15 cellular contexts compared by ENCODE assay signal in genomic region chr20:10559266-10559665, GRCh38.
A peak's percentile ranks its signal among the peaks of the same experiment; 100 is the strongest.
DNase-seq lines count a peak whose midpoint lies in the region; ATAC-seq, FAIRE-seq and TF ChIP-seq lines count a peak whose summit lies in the region.
"Had no signal": no experiment of that assay in that cellular context is flagged by ENCODE, and none has a peak within 500 bp of the region (broad histone marks: within the 10 kb centered on the region; RNA-seq: fewer than 3 reads in every experiment).

No MANE protein-coding gene starts in this region.

- peaks cover 33% of the 10 kb centered on the region for H3K4me1 Mint-ChIP-seq in activated naive CD8-positive, alpha-beta T cell treated with anti-CD3 and anti-CD28 coated beads, Interleukin-2, amount 10 ng/mL, durations not matched to agents 7 days and 5 days
- H3K4me1 Mint-ChIP-seq: activated T-helper 17 cell treated with anti-CD3 and anti-CD28 coated beads, Interleukin-2, amount 50 U/mL, for 72 hours had no signal

- H3K9me3 Mint-ChIP-seq in activated naive CD8-positive, alpha-beta T cell treated with anti-CD3 and anti-CD28 coated beads, Interleukin-2, amount 10 ng/mL, durations not matched to agents 7 days and 5 days: peaks cover 4% of the 10 kb centered on the region
- H3K9me3 Mint-ChIP-seq: activated T-helper 17 cell treated with anti-CD3 and anti-CD28 coated beads, Interleukin-2, amount 50 U/mL, for 72 hours had no signal

- intact Hi-C loops in HCT116 (cut with micrococcal nuclease): loop anchor here (10.0 kb wide), 1 partner anchor 86 kb away; no protein-coding TSS in a partner anchor

- no peaks in the 10 kb centered on the region for H3K27me3 ChIP-seq in HCT116 (ENCODE audit: insufficient read depth, low read length)
- H3K27me3 ChIP-seq in keratinocyte (ENCODE audit: control insufficient read depth, extremely low read depth, insufficient read depth, low read length): no peaks in the 10 kb centered on the region
- H3K27me3 ChIP-seq in effector memory CD4-positive, alpha-beta T cell (replicated peaks; ENCODE audit: control insufficient read depth, insufficient read depth, low read length, poor library complexity, severe bottlenecking): no peaks in the 10 kb centered on the region
- H3K27me3 ChIP-seq: esophagus muscularis mucosa had no signal

- ATAC-seq in A549: no peak
- peak; percentile 33; the same call in 1 of the 2 replicates for ATAC-seq in HCT116
- ATAC-seq in activated naive CD8-positive, alpha-beta T cell treated with anti-CD3 and anti-CD28 coated beads, Interleukin-2, amount 10 ng/mL, durations not matched to agents 7 days and 5 days (ENCODE audit: low read depth): no peak

- H3K27ac Mint-ChIP-seq in activated naive CD8-positive, alpha-beta T cell treated with anti-CD3 and anti-CD28 coated beads, Interleukin-2, amount 10 ng/mL, durations not matched to agents 7 days and 5 days: peak overlapping the region; percentile 39
- H3K27ac Mint-ChIP-seq: activated T-helper 17 cell treated with anti-CD3 and anti-CD28 coated beads, Interleukin-2, amount 50 U/mL, for 72 hours; stimulated activated naive CD8-positive, alpha-beta T cell treated with anti-CD3 and anti-CD28 coated beads, Interleukin-15, amount 100 ng/mL, for 72 hours had no signal

- H3K4me3 ChIP-seq in A549 (no peak overlapping the region), HCT116 (replicated peaks in 1 of 2; ENCODE audit: low read depth in 1 of 2, low read length in 2 of 2) (no peak overlapping the region; a peak in 1 of 4 replicates), keratinocyte (ENCODE audit: control insufficient read depth in 2 of 3, extremely low read depth in 1 of 3, insufficient read depth in 2 of 3, low read depth in 1 of 3, low read length in 3 of 3) (peak overlapping the region in 1 of 3 experiments; percentile 33)
- H3K4me3 ChIP-seq in effector memory CD4-positive, alpha-beta T cell (ENCODE audit: insufficient read depth, low read depth, low read length, poor library complexity, severe bottlenecking): no peak overlapping the region
- H3K4me3 ChIP-seq: esophagus muscularis mucosa had no signal

- H2AFZ ChIP-seq in HCT116 (ENCODE audit: low read depth, low read length, poor library complexity, severe bottlenecking) (no peak overlapping the region), keratinocyte (ENCODE audit: control insufficient read depth, low read length) (no peak overlapping the region)

- H3K4me3 Mint-ChIP-seq in activated naive CD8-positive, alpha-beta T cell treated with anti-CD3 and anti-CD28 coated beads, Interleukin-2, amount 10 ng/mL, durations not matched to agents 7 days and 5 days: peak overlapping the region; percentile 36

- FAIRE-seq in A549 (lab: Jason Lieb, UNC): no peak
- no peak for FAIRE-seq in keratinocyte (lab: Jason Lieb, UNC)
- no peak for FAIRE-seq in GM19239 (lab: Jason Lieb, UNC)
- FAIRE-seq: G401.6 had no signal

- H3K36me3 Mint-ChIP-seq in activated naive CD8-positive, alpha-beta T cell treated with anti-CD3 and anti-CD28 coated beads, Interleukin-2, amount 10 ng/mL, durations not matched to agents 7 days and 5 days: peaks cover 16% of the 10 kb centered on the region

- no peak for DNase-seq in A549 (ENCODE audit: low read depth in 1 of 2, low spot score in 1 of 2)
- DNase-seq in HCT116 (ENCODE audit: low read depth, low spot score): no peak
- DNase-seq in activated naive CD8-positive, alpha-beta T cell treated with anti-CD3 and anti-CD28 coated beads, Interleukin-2, amount 10 ng/mL, durations not matched to agents 7 days and 5 days: no peak
- no peak for DNase-seq in keratinocyte (ENCODE audit: low read depth, low spot score)
- no peak for DNase-seq in GM19239 (ENCODE audit: insufficient read length, low spot score)
- DNase-seq in effector memory CD4-positive, alpha-beta T cell: no peak
- DNase-seq in ureter (ENCODE audit: low spot score): no peak
- DNase-seq in NCI-H1694 (lab: John Stamatoyannopoulos, UW): no peak
- DNase-seq: anterior cingulate cortex, Caco-2, KBM-7 had no signal

- H3K4me2 ChIP-seq in A549 (peak overlapping the region; percentile 4; the same call in 1 of the 3 replicates), HCT116 (ENCODE audit: low read length) (peak overlapping the region; percentile 51), keratinocyte (ENCODE audit: control insufficient read depth, extremely low read depth, insufficient read depth, low read depth, low read length) (peak overlapping the region; percentile 65)

- RAD21 ChIA-PET in HCT116 (lab: Charles Lee; ENCODE audit: low non-redundant PET in 1 of 2, low total read pairs in 2 of 2, uncharacterized antibody in 2 of 2, unreplicated experiment in 2 of 2): no interaction called here

- no peaks in the 10 kb centered on the region for H3K27me3 Mint-ChIP-seq in activated naive CD8-positive, alpha-beta T cell treated with anti-CD3 and anti-CD28 coated beads, Interleukin-2, amount 10 ng/mL, durations not matched to agents 7 days and 5 days
- H3K27me3 Mint-ChIP-seq: activated T-helper 17 cell treated with anti-CD3 and anti-CD28 coated beads, Interleukin-2, amount 50 U/mL, for 72 hours; stimulated activated naive CD8-positive, alpha-beta T cell treated with anti-CD3 and anti-CD28 coated beads, Interleukin-15, amount 100 ng/mL, for 72 hours had no signal

- H3K36me3 ChIP-seq in HCT116 (ENCODE audit: control insufficient read depth in 1 of 2, insufficient read depth in 2 of 2, low read length in 2 of 2) (no peaks in the 10 kb centered on the region), keratinocyte (ENCODE audit: control insufficient read depth in 2 of 2, extremely low read depth in 1 of 2, insufficient read depth in 2 of 2, low read length in 2 of 2) (peaks cover 0 to 2% of the 10 kb centered on the region in 2 experiments)
- no peaks in the 10 kb centered on the region for H3K36me3 ChIP-seq in effector memory CD4-positive, alpha-beta T cell (ENCODE audit: control insufficient read depth, insufficient read depth, low read length)
- H3K36me3 ChIP-seq: esophagus muscularis mucosa had no signal

- H4K20me1 ChIP-seq in HCT116 (ENCODE audit: insufficient read depth) (no peaks in the 10 kb centered on the region), keratinocyte (ENCODE audit: control insufficient read depth, extremely low read depth, insufficient read depth, low read length) (no peaks in the 10 kb centered on the region)

- POLR2A ChIA-PET in A549 (lab: Yijun Ruan, JAX) (interaction anchor here (1.0 kb wide), 1 partner anchor 115 kb away, joined by 3 read pairs; the partner anchor contains the start of gene JAG1), HCT116 (lab: Charles Lee) (no interaction called here)
- POLR2A ChIA-PET in activated naive CD8-positive, alpha-beta T cell treated with anti-CD3 and anti-CD28 coated beads, Interleukin-2, amount 10 ng/mL, durations not matched to agents 7 days and 5 days (lab: Charles Lee): interaction anchor here (1.1 kb wide), 1 partner anchor 125 kb away, joined by 7 read pairs; the partner anchor contains the start of genes MKKS and SLX4IP

- dilution Hi-C loops in keratinocyte (cut with MboI; ENCODE audit: extremely low pct_ligation_motif_present, low sequenced_read_pairs): no loop called here

- no TSS peak for BruUV-seq in HCT116 (replicated peaks; lab: Mats Ljungman, UMichigan)

- TF ChIP-seq CTCF in A549 (IDR thresholded peaks at IDR 0.05): no peak
- no peak for TF ChIP-seq CTCF in HCT116 (IDR thresholded peaks at IDR 0.05 in 2 of 3, conservative IDR thresholded peaks at IDR 0.05 in 1 of 3; ENCODE audit: borderline replicate concordance in 1 of 3, insufficient read depth in 1 of 3, low read depth in 2 of 3, low read length in 2 of 3)
- no peak for TF ChIP-seq CTCF in keratinocyte (optimal IDR thresholded peaks at IDR 0.05 in 1 of 3, IDR thresholded peaks at IDR 0.05 in 1 of 3, conservative IDR thresholded peaks at IDR 0.05 in 1 of 3; ENCODE audit: extremely low read depth in 1 of 3, insufficient read depth in 2 of 3, low read length in 3 of 3)

- TF ChIP-seq POLR2A in A549 (IDR thresholded peaks at IDR 0.05; ENCODE audit: low read length) (no peak), HCT116 (IDR thresholded peaks at IDR 0.05; ENCODE audit: borderline replicate concordance, extremely low read depth, insufficient read depth, insufficient read length) (no peak)

- H3K27ac ChIP-seq in A549 (peak overlapping the region; percentile 3 to 21; a peak in 3 of 6 replicates), HCT116 (ENCODE audit: low read depth, low read length) (peak overlapping the region; percentile 56; the same call in 1 of the 2 replicates), keratinocyte (ENCODE audit: control insufficient read depth, insufficient read depth, low read length) (peak overlapping the region; percentile 92)
- H3K27ac ChIP-seq in effector memory CD4-positive, alpha-beta T cell (ENCODE audit: insufficient read depth, low read length, poor library complexity, severe bottlenecking): no peak overlapping the region
- H3K27ac ChIP-seq: esophagus muscularis mucosa had no signal

- H3K9me3 ChIP-seq in A549 (no peaks in the 10 kb centered on the region), HCT116 (ENCODE audit: control insufficient read depth in 1 of 2, insufficient read depth in 1 of 2, low read depth in 1 of 2, low read length in 2 of 2) (no peaks in the 10 kb centered on the region), keratinocyte (ENCODE audit: control insufficient read depth, low read depth, low read length) (no peaks in the 10 kb centered on the region)
- no peaks in the 10 kb centered on the region for H3K9me3 ChIP-seq in effector memory CD4-positive, alpha-beta T cell (ENCODE audit: control insufficient read depth, low read length)
- H3K9me3 ChIP-seq: Caco-2, esophagus muscularis mucosa had no signal

- TF ChIP-seq EP300 in A549 (IDR thresholded peaks at IDR 0.05): no peak

- peaks cover 42% of the 10 kb centered on the region for H3K4me1 ChIP-seq in A549
- H3K4me1 ChIP-seq in HCT116 (ENCODE audit: control insufficient read depth in 1 of 2, insufficient read depth in 2 of 2, low read length in 2 of 2): peaks cover 43 to 55% of the 10 kb centered on the region in 2 experiments
- H3K4me1 ChIP-seq in keratinocyte (ENCODE audit: control insufficient read depth, extremely low read depth, insufficient read depth, low read length): peaks cover 56% of the 10 kb centered on the region
- H3K4me1 ChIP-seq in effector memory CD4-positive, alpha-beta T cell (ENCODE audit: control insufficient read depth, insufficient read depth, low read length, poor library complexity, severe bottlenecking): no peaks in the 10 kb centered on the region

- no peaks in the 10 kb centered on the region for H3K9me2 ChIP-seq in HCT116 (ENCODE audit: insufficient read depth)

- CTCF ChIA-PET in A549 (lab: Yijun Ruan, JAX) (interaction anchor here (1.2 to 3.2 kb wide), 4 partner anchors 19 to 581 kb away, joined by 3 to 12 read pairs (median 4); no protein-coding TSS in a partner anchor), HCT116 (lab: Charles Lee) (no interaction called here)

- H3K9ac ChIP-seq in HCT116 (ENCODE audit: low read length): peak overlapping the region; percentile 18
- peak overlapping the region; percentile 69 for H3K9ac ChIP-seq in keratinocyte (ENCODE audit: control insufficient read depth, extremely low read depth, insufficient read depth, low read length)

- TF ChIP-seq RAD21 in A549 (conservative IDR thresholded peaks at IDR 0.05 in 1 of 2, IDR thresholded peaks at IDR 0.05 in 1 of 2) (no peak), HCT116 (IDR thresholded peaks at IDR 0.05; ENCODE audit: low read depth) (no peak)

- H3K9me1 ChIP-seq in keratinocyte (ENCODE audit: control insufficient read depth, extremely low read depth, insufficient read depth, low read length): no peaks in the 10 kb centered on the region

- H3K79me2 ChIP-seq in HCT116 (ENCODE audit: insufficient read depth, low read length): no peaks in the 10 kb centered on the region
- no peaks in the 10 kb centered on the region for H3K79me2 ChIP-seq in keratinocyte (ENCODE audit: control insufficient read depth, insufficient read depth, low read length)

Comparison
In these comparisons a context has a peak if more than half of its experiments do, and no peak if none do; other contexts are left out.
1. H3K4me2 ChIP-seq: peak in every context shown above with its lines; median percentile 65 in keratinocyte; 51 in HCT116; 4 in A549.